ENCODE assay signal across 12 cellular contexts in the genomic region with DNA sequence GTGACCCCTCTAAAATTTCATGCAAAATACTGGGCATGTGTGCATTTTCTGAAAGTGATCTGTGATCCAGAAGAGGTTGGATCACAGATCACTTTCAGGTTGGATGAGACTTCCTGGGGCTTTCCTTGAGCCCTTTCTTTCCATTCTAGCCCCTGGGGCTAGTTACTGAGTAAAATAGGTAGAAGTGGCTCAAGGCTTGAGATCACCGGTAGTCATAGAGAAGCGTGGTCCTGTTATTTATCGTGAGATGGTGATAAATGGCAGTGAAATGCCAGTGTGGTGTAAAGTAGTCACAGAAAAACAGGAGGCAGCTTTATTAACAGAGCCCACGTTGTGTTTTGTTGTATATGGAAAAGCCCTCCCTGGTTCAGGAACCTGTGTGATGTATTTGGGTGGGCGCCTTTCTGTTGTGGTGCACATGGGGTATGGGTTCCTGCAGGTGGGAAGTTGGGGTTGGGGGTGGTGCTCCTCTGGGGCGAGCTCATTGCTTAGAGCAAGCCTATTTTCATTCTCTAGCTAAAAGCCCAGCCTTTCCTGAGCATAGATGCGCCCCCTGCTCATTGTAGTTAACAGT. TPM values are rescaled to one million over a fixed set of nuclear protein-coding genes. Genes with fewer than 3 reads are reported as not detected.
A peak's percentile ranks its signal among the peaks of the same experiment; 100 is the strongest.
DNase-seq lines count a peak whose midpoint lies in the region; ATAC-seq lines count a peak whose summit lies in the region.
"Had no signal": no experiment of that assay in that cellular context is flagged by ENCODE, and none has a peak within 500 bp of the region (broad histone marks: within the 10 kb centered on the region; RNA-seq: fewer than 3 reads in every experiment).

No MANE protein-coding gene starts in this region.

- peak overlapping the region; percentile 69 for H3K27ac Mint-ChIP-seq in T-helper 1 cell treated with Interleukin-12 subunit alpha and Interleukin-12 subunit beta and Interleukin-4 antibody, amounts not matched to agents 30 μg/mL and 1 μg/mL, for 36 hours
- peak overlapping the region; percentile 86 for H3K27ac Mint-ChIP-seq in activated T-helper 1 cell treated with anti-CD3 and anti-CD28 coated beads, Interleukin-12 subunit alpha, Interleukin-12 subunit beta, Interleukin-2, Interleukin-4 antibody, amounts not matched to agents 30 ng/mL and 10 ng/mL and 1 ng/mL, durations not matched to agents 14 hours and 24 hours and 36 hours
- peak overlapping the region; percentile 15 for H3K27ac Mint-ChIP-seq in stimulated activated naive B cell treated with anti-CD40 and anti-IgM and Interleukin-4, amounts not matched to agents 10 μg/mL and 1 μg/mL and 100 μg/mL, for 72 hours

- no peaks in the 10 kb centered on the region for H3K27me3 Mint-ChIP-seq in T-helper 1 cell treated with Interleukin-12 subunit alpha and Interleukin-12 subunit beta and Interleukin-4 antibody, amounts not matched to agents 30 μg/mL and 1 μg/mL, for 36 hours (ENCODE audit: low read depth)
- H3K27me3 Mint-ChIP-seq in activated T-helper 1 cell treated with anti-CD3 and anti-CD28 coated beads, Interleukin-12 subunit alpha, Interleukin-12 subunit beta, Interleukin-2, Interleukin-4 antibody, amounts not matched to agents 30 ng/mL and 10 ng/mL and 1 ng/mL, durations not matched to agents 14 hours and 24 hours and 36 hours (ENCODE audit: insufficient read depth) = no peaks in the 10 kb centered on the region
- H3K27me3 Mint-ChIP-seq in stimulated activated naive B cell treated with anti-CD40 and anti-IgM and Interleukin-4, amounts not matched to agents 10 μg/mL and 1 μg/mL and 100 μg/mL, for 72 hours = no peaks in the 10 kb centered on the region

- peaks cover 29% of the 10 kb centered on the region for H3K36me3 Mint-ChIP-seq in T-helper 1 cell treated with Interleukin-12 subunit alpha and Interleukin-12 subunit beta and Interleukin-4 antibody, amounts not matched to agents 30 μg/mL and 1 μg/mL, for 36 hours (ENCODE audit: low read depth)
- H3K36me3 Mint-ChIP-seq in activated T-helper 1 cell treated with anti-CD3 and anti-CD28 coated beads, Interleukin-12 subunit alpha, Interleukin-12 subunit beta, Interleukin-2, Interleukin-4 antibody, amounts not matched to agents 30 ng/mL and 10 ng/mL and 1 ng/mL, durations not matched to agents 14 hours and 24 hours and 36 hours (ENCODE audit: low read depth) = peaks cover 32% of the 10 kb centered on the region
- peaks cover 0 to 10% of the 10 kb centered on the region in 2 donors for H3K36me3 Mint-ChIP-seq in stimulated activated naive B cell treated with anti-CD40 and anti-IgM and Interleukin-4, amounts not matched to agents 10 μg/mL and 1 μg/mL and 100 μg/mL, for 72 hours

- H3K4me1 Mint-ChIP-seq in T-helper 1 cell treated with Interleukin-12 subunit alpha and Interleukin-12 subunit beta and Interleukin-4 antibody, amounts not matched to agents 30 μg/mL and 1 μg/mL, for 36 hours (ENCODE audit: low read depth) = peaks cover 69% of the 10 kb centered on the region
- H3K4me1 Mint-ChIP-seq in activated T-helper 1 cell treated with anti-CD3 and anti-CD28 coated beads, Interleukin-12 subunit alpha, Interleukin-12 subunit beta, Interleukin-2, Interleukin-4 antibody, amounts not matched to agents 30 ng/mL and 10 ng/mL and 1 ng/mL, durations not matched to agents 14 hours and 24 hours and 36 hours (ENCODE audit: low read depth) = peaks cover 73% of the 10 kb centered on the region
- peaks cover 61 to 70% of the 10 kb centered on the region in 2 donors for H3K4me1 Mint-ChIP-seq in stimulated activated naive B cell treated with anti-CD40 and anti-IgM and Interleukin-4, amounts not matched to agents 10 μg/mL and 1 μg/mL and 100 μg/mL, for 72 hours

- ATAC-seq in stimulated activated naive B cell treated with anti-CD40 and anti-IgM and Interleukin-4, amounts not matched to agents 10 μg/mL and 1 μg/mL and 100 μg/mL, for 72 hours (replicated peaks) = no peak

- no peaks in the 10 kb centered on the region for H3K9me3 Mint-ChIP-seq in T-helper 1 cell treated with Interleukin-12 subunit alpha and Interleukin-12 subunit beta and Interleukin-4 antibody, amounts not matched to agents 30 μg/mL and 1 μg/mL, for 36 hours
- no peaks in the 10 kb centered on the region for H3K9me3 Mint-ChIP-seq in activated T-helper 1 cell treated with anti-CD3 and anti-CD28 coated beads, Interleukin-12 subunit alpha, Interleukin-12 subunit beta, Interleukin-2, Interleukin-4 antibody, amounts not matched to agents 30 ng/mL and 10 ng/mL and 1 ng/mL, durations not matched to agents 14 hours and 24 hours and 36 hours
- no peaks in the 10 kb centered on the region for H3K9me3 Mint-ChIP-seq in stimulated activated naive B cell treated with anti-CD40 and anti-IgM and Interleukin-4, amounts not matched to agents 10 μg/mL and 1 μg/mL and 100 μg/mL, for 72 hours

- DNase-seq in T-helper 1 cell (no peak), kidney tubule cell (ENCODE audit: low spot score) (peak; percentile 52), NCI-H1105 treated with DMSO at 0.1 percent for 48 hours (lab: John Stamatoyannopoulos, UW) (no peak), NCI-H1105 (lab: John Stamatoyannopoulos, UW) (no peak)
- no peak for DNase-seq in activated T-helper 1 cell treated with anti-CD3 and anti-CD28 coated beads, Interleukin-12 subunit alpha, Interleukin-12 subunit beta, Interleukin-2, Interleukin-4 antibody, amounts not matched to agents 30 ng/mL and 10 ng/mL and 1 ng/mL, durations not matched to agents 14 hours and 24 hours and 36 hours (ENCODE audit: low spot score)
- no peak for DNase-seq in stimulated activated naive B cell treated with anti-CD40 and anti-IgM and Interleukin-4, amounts not matched to agents 10 μg/mL and 1 μg/mL and 100 μg/mL, for 72 hours
- DNase-seq in effector CD4-positive, alpha-beta T cell = no peak
- DNase-seq: 8988T; midbrain; stimulated activated CD4-positive, alpha-beta T cell treated with anti-CD3 and anti-CD28 coated beads, Interleukin-4, amount 100 ng/mL, for 24 hours had no signal

- peak overlapping the region; percentile 7 for H3K4me3 Mint-ChIP-seq in T-helper 1 cell treated with Interleukin-12 subunit alpha and Interleukin-12 subunit beta and Interleukin-4 antibody, amounts not matched to agents 30 μg/mL and 1 μg/mL, for 36 hours
- no peak overlapping the region for H3K4me3 Mint-ChIP-seq in activated T-helper 1 cell treated with anti-CD3 and anti-CD28 coated beads, Interleukin-12 subunit alpha, Interleukin-12 subunit beta, Interleukin-2, Interleukin-4 antibody, amounts not matched to agents 30 ng/mL and 10 ng/mL and 1 ng/mL, durations not matched to agents 14 hours and 24 hours and 36 hours
- no peak overlapping the region for H3K4me3 Mint-ChIP-seq in stimulated activated naive B cell treated with anti-CD40 and anti-IgM and Interleukin-4, amounts not matched to agents 10 μg/mL and 1 μg/mL and 100 μg/mL, for 72 hours

- intact Hi-C loops in activated T-helper 1 cell treated with anti-CD3 and anti-CD28 coated beads, Interleukin-12 subunit alpha, Interleukin-12 subunit beta, Interleukin-2, Interleukin-4 antibody, amounts not matched to agents 30 ng/mL and 10 ng/mL and 1 ng/mL, durations not matched to agents 14 hours and 24 hours and 36 hours (cut with micrococcal nuclease) = loop anchor here (2.0 kb wide), 1 partner anchor 51 kb away; no protein-coding TSS in a partner anchor

RNA-seq across cellular contexts. Expression of gene SH2D4B, which starts 34.0 kb away (rescaled TPM):
- total RNA-seq in activated T-helper 1 cell treated with anti-CD3 and anti-CD28 coated beads, Interleukin-12 subunit alpha, Interleukin-12 subunit beta, Interleukin-2, Interleukin-4 antibody, amounts not matched to agents 30 ng/mL and 10 ng/mL and 1 ng/mL, durations not matched to agents 14 hours and 24 hours and 36 hours = 0.18 and 0.20 TPM in 2 replicates
- total RNA-seq: epithelial cell of proximal tubule had no signal

RNA-seq across cellular contexts. Expression of gene TSPAN14, which starts 49.6 kb away (rescaled TPM):
- total RNA-seq in activated T-helper 1 cell treated with anti-CD3 and anti-CD28 coated beads, Interleukin-12 subunit alpha, Interleukin-12 subunit beta, Interleukin-2, Interleukin-4 antibody, amounts not matched to agents 30 ng/mL and 10 ng/mL and 1 ng/mL, durations not matched to agents 14 hours and 24 hours and 36 hours = 75.4 and 81.9 TPM in 2 replicates

Comparison
In these comparisons a context has a peak if more than half of its experiments do, and no peak if none do; other contexts are left out.
1. H3K27ac Mint-ChIP-seq: peak in every context shown above with its lines; median percentile 86 in activated T-helper 1 cell treated with anti-CD3 and anti-CD28 coated beads, Interleukin-12 subunit alpha, Interleukin-12 subunit beta, Interleukin-2, Interleukin-4 antibody, amounts not matched to agents 30 ng/mL and 10 ng/mL and 1 ng/mL, durations not matched to agents 14 hours and 24 hours and 36 hours; 69 in T-helper 1 cell treated with Interleukin-12 subunit alpha and Interleukin-12 subunit beta and Interleukin-4 antibody, amounts not matched to agents 30 μg/mL and 1 μg/mL, for 36 hours; 15 in stimulated activated naive B cell treated with anti-CD40 and anti-IgM and Interleukin-4, amounts not matched to agents 10 μg/mL and 1 μg/mL and 100 μg/mL, for 72 hours.